Comparison of ENCODE assay signal across 36 cellular contexts in the genomic region with DNA sequence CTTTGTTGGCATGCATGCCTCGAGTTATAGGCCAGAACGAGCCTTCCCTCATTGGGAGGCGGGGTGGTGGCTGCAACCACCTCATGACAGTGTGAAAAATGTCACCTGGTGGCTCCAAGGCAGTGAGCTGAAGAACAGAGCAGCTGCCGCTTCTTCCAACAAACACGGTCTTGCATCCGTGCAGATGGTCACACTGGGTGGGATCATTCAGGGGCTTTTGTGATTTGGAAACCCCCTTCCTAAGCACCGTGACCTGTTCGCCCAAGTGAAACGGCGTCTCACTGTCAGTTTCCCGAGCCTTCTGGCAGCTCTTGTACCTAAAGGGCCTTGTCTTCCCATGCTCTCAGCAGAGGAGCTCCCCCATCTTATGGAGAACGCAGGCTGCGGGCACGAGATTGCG.
DNase-seq lines count a peak whose midpoint lies in the region; ATAC-seq, FAIRE-seq and TF ChIP-seq lines count a peak whose summit lies in the region.
"Had no signal": no experiment of that assay in that cellular context is flagged by ENCODE, and none has a peak within 500 bp of the region (broad histone marks: within the 10 kb centered on the region; RNA-seq: fewer than 3 reads in every experiment).

No MANE protein-coding gene starts in this region.

- no peak overlapping the region for H2BK120ac ChIP-seq in neuronal stem cell (ENCODE audit: low read depth, low read length)

- no peak for TF ChIP-seq POLR2A in GM12892 (IDR thresholded peaks at IDR 0.05; ENCODE audit: low read depth, low read length)

- H3K9me3 ChIP-seq in neuronal stem cell (replicated peaks in 1 of 2; ENCODE audit: control insufficient read depth in 2 of 2, insufficient read depth in 1 of 2, low read depth in 1 of 2, low read length in 2 of 2): peaks cover 0 to 2% of the 10 kb centered on the region in 2 donors
- H3K9me3 ChIP-seq: adrenal gland, body of pancreas, mucosa of descending colon, sigmoid colon, SJSA1, tibial artery had no signal

- WGBS in neuronal stem cell (ENCODE audit: extremely low coverage in 2 of 2, insufficient read length in 2 of 2, insufficient replicate concordance in 1 of 2), 2 donors: no CpG with 5 or more reads among the region's 15 CpGs

- peak overlapping the region; percentile 57 for H3K9ac ChIP-seq in neuronal stem cell (ENCODE audit: low read depth, low read length, poor library complexity)

- no peak overlapping the region for H3K4me3 ChIP-seq in neuronal stem cell (ENCODE audit: low read length in 2 of 2)
- H3K4me3 ChIP-seq: adrenal gland, body of pancreas, mucosa of descending colon, sigmoid colon, SJSA1, tibial artery had no signal

- H2BK5ac ChIP-seq in neuronal stem cell (ENCODE audit: low read length): no peak overlapping the region

- H3K14ac ChIP-seq in neuronal stem cell (ENCODE audit: low read length): no peak overlapping the region

- H2BK12ac ChIP-seq in neuronal stem cell (ENCODE audit: low read length): no peak overlapping the region

- H2BK15ac ChIP-seq in neuronal stem cell (ENCODE audit: low read length): no peak overlapping the region

- TF ChIP-seq CTCF in GM20000 (IDR thresholded peaks at IDR 0.05; ENCODE audit: extremely low read depth, missing control alignments): no peak

- H3K27ac ChIP-seq in neuronal stem cell (replicated peaks; ENCODE audit: low read length) (no peak overlapping the region), caudate nucleus (ENCODE audit: low read depth, low read length) (no peak overlapping the region)
- H3K27ac ChIP-seq: adrenal gland, body of pancreas, RWPE1, sigmoid colon, SJSA1, tibial artery, WERI-Rb-1 had no signal

- DNase-seq in GM12892 (ENCODE audit: insufficient read length) (no peak), GM20000 (ENCODE audit: low spot score) (peak; percentile 45), NAMALWA (ENCODE audit: low spot score) (peak; percentile 56), neuronal stem cell (ENCODE audit: low spot score) (no peak), caudate nucleus (lab: John Stamatoyannopoulos, UW) (no peak), GF-D8 (lab: John Stamatoyannopoulos, UW) (no peak)
- DNase-seq: ACHN; activated CD4-positive, alpha-beta T cell treated with anti-CD3 and anti-CD28 coated beads for 48 hours; activated naive CD4-positive, alpha-beta T cell treated with anti-CD3 and anti-CD28 coated beads, Interleukin-2, amount 10 ng/mL, durations not matched to agents 7 days and 5 days; adrenal gland; CD8-positive, alpha-beta T cell; dermis blood vessel endothelial cell; DMS 273 treated with DMSO at 0.1 percent for 48 hours; endodermal cell; GOT3; head of caudate nucleus; HFFc6; KG1; kidney glomerular epithelial cell; mucosa of descending colon; NCI-H1105; NCI-H187 treated with DMSO at 0.1 percent for 48 hours; NCI-H2171; sigmoid colon; stimulated activated CD4-positive, alpha-beta T cell treated with anti-CD3 and anti-CD28 coated beads, Interleukin-12 subunit alpha, Interleukin-12 subunit beta, amount 100 ng/mL, for 4 hours; stimulated activated CD4-positive, alpha-beta T cell treated with anti-CD3 and anti-CD28 coated beads, Interleukin-4, amount 100 ng/mL, for 1 hour; T1000; tibial artery; WERI-Rb-1 had no signal

- no peak overlapping the region for H3K4me2 ChIP-seq in neuronal stem cell (ENCODE audit: insufficient read depth, low read length, poor library complexity, severe bottlenecking)

- H3K4me1 ChIP-seq in neuronal stem cell (ENCODE audit: control insufficient read depth in 2 of 2, insufficient read depth in 1 of 2, low read depth in 1 of 2, low read length in 2 of 2): no peaks in the 10 kb centered on the region
- H3K4me1 ChIP-seq: adrenal gland, body of pancreas, sigmoid colon, tibial artery had no signal

- H3K79me1 ChIP-seq in neuronal stem cell (ENCODE audit: low read depth, low read length): no peaks in the 10 kb centered on the region

- H2AK5ac ChIP-seq in neuronal stem cell (ENCODE audit: low read depth, low read length): no peak overlapping the region

- no peak overlapping the region for H4K8ac ChIP-seq in neuronal stem cell (ENCODE audit: low read depth, low read length)

- no peaks in the 10 kb centered on the region for H3K27me3 ChIP-seq in neuronal stem cell (ENCODE audit: control insufficient read depth in 3 of 3, insufficient read depth in 3 of 3, low read depth in 1 of 3, low read length in 3 of 3)
- H3K27me3 ChIP-seq: adrenal gland, body of pancreas, sigmoid colon, SJSA1, tibial artery had no signal

- no peaks in the 10 kb centered on the region for H3K36me3 ChIP-seq in neuronal stem cell (replicated peaks in 1 of 2; ENCODE audit: control insufficient read depth in 2 of 2, insufficient read depth in 2 of 2, low read length in 2 of 2)
- H3K36me3 ChIP-seq: adrenal gland, sigmoid colon, SJSA1, tibial artery, WERI-Rb-1 had no signal

- no peak overlapping the region for H2AFZ ChIP-seq in neuronal stem cell (ENCODE audit: low read length)

- ATAC-seq in HG02970 (IDR thresholded peaks at IDR 0.05; ENCODE audit: low FRiP score, unreplicated experiment): no peak
- no peak for ATAC-seq in HG02981 (IDR thresholded peaks at IDR 0.05; ENCODE audit: unreplicated experiment)
- ATAC-seq: activated T-helper 17 cell treated with anti-CD3 and anti-CD28 coated beads, Interleukin-2, amount 50 U/mL, for 72 hours; body of pancreas; CD8-positive, alpha-beta T cell; mucosa of descending colon; natural killer cell treated with Interleukin-12 subunit alpha and Interleukin-12 subunit beta and Interleukin-15 and Interleukin-18, amount 100 ng/mL, for 72 hours had no signal

- H3K23ac ChIP-seq in neuronal stem cell (ENCODE audit: low read depth, low read length, poor library complexity): no peak overlapping the region

- FAIRE-seq in GM12892 (lab: Jason Lieb, UNC): peak; percentile 85

- no peak overlapping the region for H4K91ac ChIP-seq in neuronal stem cell (ENCODE audit: low read depth, low read length, poor library complexity)

- H3K4ac ChIP-seq in neuronal stem cell (ENCODE audit: low read length): no peak overlapping the region

- no peak overlapping the region for H3K18ac ChIP-seq in neuronal stem cell (ENCODE audit: low read length)

Comparison
In these comparisons a context has a peak if more than half of its experiments do, and no peak if none do; other contexts are left out.
1. DNase-seq: peak in GM20000 (single experiment) and NAMALWA (single experiment); none in GM12892 (single experiment), neuronal stem cell (single experiment), caudate nucleus (0 of 61) and GF-D8 (single experiment).